ENCODE assay signal across 10 cellular contexts in genomic region chr13:25881946-25882574, GRCh38.
DNase-seq lines count a peak whose midpoint lies in the region; FAIRE-seq and TF ChIP-seq lines count a peak whose summit lies in the region.
"Had no signal": no experiment of that assay in that cellular context is flagged by ENCODE, and none has a peak within 500 bp of the region (broad histone marks: within the 10 kb centered on the region; RNA-seq: fewer than 3 reads in every experiment).

No MANE protein-coding gene starts in this region.

- H3K9ac ChIP-seq in iPS-18a (ENCODE audit: low read length), result no peak overlapping the region

- no peaks in the 10 kb centered on the region for H3K27me3 Mint-ChIP-seq in activated naive CD4-positive, alpha-beta T cell treated with anti-CD3 and anti-CD28 coated beads, Interleukin-2, amount 50 U/mL, for 24 hours

- FAIRE-seq in GM12892 (lab: Jason Lieb, UNC), result no peak
- FAIRE-seq: TTC549 had no signal

- no peak overlapping the region for H3K27ac ChIP-seq in iPS-18a (ENCODE audit: low read length)
- no peak overlapping the region for H3K27ac ChIP-seq in thyroid gland
- no peak overlapping the region for H3K27ac ChIP-seq in vagina

- H3K4me3 ChIP-seq in iPS-18a (ENCODE audit: low read length), result peak overlapping the region; percentile 6
- no peak overlapping the region for H3K4me3 ChIP-seq in thyroid gland (replicated peaks in 1 of 3)
- H3K4me3 ChIP-seq in vagina, result no peak overlapping the region

- 30 to 35% methylated on average over 15 of the region's 15 CpGs for WGBS in thyroid gland, 2 donors

- H3K4me1 ChIP-seq in iPS-18a (ENCODE audit: control insufficient read depth, low read depth, low read length), result peaks cover 29% of the 10 kb centered on the region
- H3K4me1 ChIP-seq in thyroid gland, result peaks cover 0 to 7% of the 10 kb centered on the region in 2 donors
- H3K4me1 ChIP-seq in vagina, result peaks cover 8% of the 10 kb centered on the region

- H3K36me3 ChIP-seq in iPS-18a (ENCODE audit: control insufficient read depth, low read depth, low read length), result no peaks in the 10 kb centered on the region
- H3K36me3 ChIP-seq in thyroid gland, result no peaks in the 10 kb centered on the region
- no peaks in the 10 kb centered on the region for H3K36me3 ChIP-seq in vagina

- no peak for DNase-seq in activated naive CD4-positive, alpha-beta T cell treated with anti-CD3 and anti-CD28 coated beads, Interleukin-2, amount 50 U/mL, for 16 hours
- DNase-seq in SHP77 (lab: John Stamatoyannopoulos, UW) (peak; percentile 17 to 19), thyroid gland (peak; percentile 11 to 20), vagina (ENCODE audit: extremely low spot score in 2 of 2) (no peak), GM12892 (ENCODE audit: insufficient read length) (no peak)
- no peak for DNase-seq in activated T-cell treated with anti-CD3 and anti-CD28 coated beads, Interleukin-2, amount 50 U/mL, for 1 hour
- DNase-seq: naive B cell had no signal

- no peaks in the 10 kb centered on the region for H3K27me3 ChIP-seq in iPS-18a (ENCODE audit: control insufficient read depth, insufficient read depth, low read length)
- H3K27me3 ChIP-seq in thyroid gland, result no peaks in the 10 kb centered on the region
- no peaks in the 10 kb centered on the region for H3K27me3 ChIP-seq in vagina

- H3K27ac Mint-ChIP-seq in activated naive CD4-positive, alpha-beta T cell treated with anti-CD3 and anti-CD28 coated beads, Interleukin-2, amount 50 U/mL, for 24 hours, result peak overlapping the region; percentile 30

- peaks cover 7% of the 10 kb centered on the region for H3K9me3 Mint-ChIP-seq in activated naive CD4-positive, alpha-beta T cell treated with anti-CD3 and anti-CD28 coated beads, Interleukin-2, amount 50 U/mL, for 24 hours

- peaks cover 1% of the 10 kb centered on the region for H3K36me3 Mint-ChIP-seq in activated naive CD4-positive, alpha-beta T cell treated with anti-CD3 and anti-CD28 coated beads, Interleukin-2, amount 50 U/mL, for 24 hours
- H3K36me3 Mint-ChIP-seq: naive B cell had no signal

- TF ChIP-seq POLR2A in thyroid gland (IDR thresholded peaks at IDR 0.05), result no peak
- TF ChIP-seq POLR2A in vagina (IDR thresholded peaks at IDR 0.05), result no peak
- TF ChIP-seq POLR2A in GM12892 (IDR thresholded peaks at IDR 0.05; ENCODE audit: low read depth, low read length), result no peak

- TF ChIP-seq CTCF in thyroid gland (IDR thresholded peaks at IDR 0.05) (no peak), vagina (IDR thresholded peaks at IDR 0.05) (no peak)

- no peaks in the 10 kb centered on the region for H3K9me3 ChIP-seq in iPS-18a (ENCODE audit: control insufficient read depth, low read depth, low read length)
- H3K9me3 ChIP-seq in thyroid gland, result no peaks in the 10 kb centered on the region
- H3K9me3 ChIP-seq in vagina, result no peaks in the 10 kb centered on the region

- H3K4me1 Mint-ChIP-seq in activated naive CD4-positive, alpha-beta T cell treated with anti-CD3 and anti-CD28 coated beads, Interleukin-2, amount 50 U/mL, for 24 hours, result peaks cover 82% of the 10 kb centered on the region
- H3K4me1 Mint-ChIP-seq: naive B cell had no signal

- intact Hi-C loops in thyroid gland (cut with DNase I), result no loop called here
- intact Hi-C loops in vagina (cut with DNase I), result no loop called here

- no peak overlapping the region for H3K4me3 Mint-ChIP-seq in activated naive CD4-positive, alpha-beta T cell treated with anti-CD3 and anti-CD28 coated beads, Interleukin-2, amount 50 U/mL, for 24 hours
- H3K4me3 Mint-ChIP-seq: naive B cell had no signal

Comparison
In these comparisons a context has a peak if more than half of its experiments do, and no peak if none do; other contexts are left out.
1. DNase-seq: peak in SHP77 (2 of 2) and thyroid gland (2 of 2); none in activated naive CD4-positive, alpha-beta T cell treated with anti-CD3 and anti-CD28 coated beads, Interleukin-2, amount 50 U/mL, for 16 hours (single experiment), activated T-cell treated with anti-CD3 and anti-CD28 coated beads, Interleukin-2, amount 50 U/mL, for 1 hour (single experiment), vagina (0 of 2) and GM12892 (single experiment).